In the genomic region with DNA sequence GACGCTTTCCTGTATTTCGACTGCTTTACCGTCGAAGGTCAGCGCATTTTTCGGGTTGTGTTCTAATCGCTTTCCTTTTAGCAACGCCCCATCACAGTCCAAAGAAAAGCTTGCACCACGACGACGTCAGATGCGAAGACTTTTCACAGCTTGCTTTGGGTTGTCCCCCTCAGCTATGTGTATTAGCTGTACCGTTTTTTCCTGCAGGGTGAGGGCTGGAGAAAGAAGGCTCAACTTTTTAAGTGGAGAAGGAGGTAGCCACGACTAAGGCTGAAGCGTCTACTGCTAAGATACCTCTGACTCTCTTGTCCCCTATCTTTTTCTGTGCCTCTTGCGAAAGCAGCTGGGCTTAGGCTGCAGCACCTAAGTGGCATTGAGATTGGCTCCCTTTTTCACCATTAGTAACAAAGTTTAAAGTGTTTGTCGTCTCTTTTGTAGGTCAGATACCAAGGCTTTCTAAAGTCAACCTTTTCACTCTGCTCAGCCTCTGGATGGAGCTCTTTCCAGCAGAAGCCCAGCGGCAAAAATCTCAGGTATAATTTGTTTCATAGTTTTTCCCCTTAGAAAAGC, we compare ENCODE assay signal across 9 cellular contexts. TPM values are rescaled to one million over a fixed set of nuclear protein-coding genes. Genes with fewer than 3 reads are reported as not detected.
DNase-seq lines count a peak whose midpoint lies in the region; ATAC-seq and TF ChIP-seq lines count a peak whose summit lies in the region.
"Had no signal": no experiment of that assay in that cellular context is flagged by ENCODE, and none has a peak within 500 bp of the region (broad histone marks: within the 10 kb centered on the region; RNA-seq: fewer than 3 reads in every experiment).

No MANE protein-coding gene starts in this region.

- no peaks in the 10 kb centered on the region for H3K79me2 ChIP-seq in neural progenitor cell (ENCODE audit: low read depth)

- peak overlapping the region; percentile 46 for H3K9ac ChIP-seq in neural progenitor cell

- H3K27me3 Mint-ChIP-seq in neural progenitor cell (ENCODE audit: insufficient read depth, low read depth) = peaks cover 3% of the 10 kb centered on the region

- H3F3A ChIP-seq in neural progenitor cell (ENCODE audit: low read depth) = peaks cover 12% of the 10 kb centered on the region

- H3K4me1 Mint-ChIP-seq in neural progenitor cell = peaks cover 18% of the 10 kb centered on the region

- peak overlapping the region; percentile 94 for H2AFZ ChIP-seq in neural progenitor cell (replicated peaks)

- H3K36me3 Mint-ChIP-seq in neural progenitor cell = no peaks in the 10 kb centered on the region

- no peaks in the 10 kb centered on the region for H3K9me3 Mint-ChIP-seq in neural progenitor cell

- no peaks in the 10 kb centered on the region for H3K36me3 ChIP-seq in neural progenitor cell

- H3K4me3 Mint-ChIP-seq in neural progenitor cell = peak overlapping the region; percentile 97

- H3K27ac Mint-ChIP-seq in neural progenitor cell = peak overlapping the region; percentile 98

- DNase-seq in activated T-cell treated with anti-CD3 and anti-CD28 coated beads for 4 hours (peak; percentile 5), fibroblast of peridontal ligament (ENCODE audit: extremely low read depth) (peak; percentile 57), neural progenitor cell (ENCODE audit: low spot score) (peak; percentile 4), COLO668 (lab: John Stamatoyannopoulos, UW; ENCODE audit: unreplicated experiment) (no peak), NCI-H1436 (lab: John Stamatoyannopoulos, UW) (no peak)
- no peak for DNase-seq in activated T-cell treated with anti-CD3 and anti-CD28 coated beads, Interleukin-2, amount 50 U/mL, for 48 hours

- no peak overlapping the region for H3K27ac ChIP-seq in neural progenitor cell

- H3K4me3 ChIP-seq in WI38 (ENCODE audit: low read depth, low read length) (peak overlapping the region; percentile 90), neural progenitor cell (peak overlapping the region; percentile 76)

- H3K9me3 ChIP-seq in neural progenitor cell (ENCODE audit: low read depth) = no peaks in the 10 kb centered on the region

- no peaks in the 10 kb centered on the region for H3K27me3 ChIP-seq in neural progenitor cell

- TF ChIP-seq CTCF in WI38 (IDR thresholded peaks at IDR 0.05; ENCODE audit: low read depth, low read length) (no peak), neural progenitor cell (IDR thresholded peaks at IDR 0.05) (no peak)

- peak; percentile 15 for ATAC-seq in HG03095 (IDR thresholded peaks at IDR 0.05; ENCODE audit: unreplicated experiment)

- H3K4me1 ChIP-seq in neural progenitor cell = peaks cover 10% of the 10 kb centered on the region

- H4K20me1 ChIP-seq in neural progenitor cell (ENCODE audit: low read depth) = no peaks in the 10 kb centered on the region

- peak overlapping the region; percentile 93 for H3K4me2 ChIP-seq in neural progenitor cell

RNA-seq across cellular contexts. Expression of a gene that starts 0.8 kb away (rescaled TPM):
- 1.7 and 2.9 TPM in 2 replicates for total RNA-seq in neural progenitor cell (ENCODE audit: low replicate concordance)

RNA-seq across cellular contexts. Expression of a gene that starts 28.4 kb away (rescaled TPM):
- total RNA-seq in neural progenitor cell (ENCODE audit: low replicate concordance) = not detected in 2 replicates
- total RNA-seq: pulmonary artery endothelial cell had no signal

Comparison
In these comparisons a context has a peak if more than half of its experiments do, and no peak if none do; other contexts are left out.
1. DNase-seq: peak in activated T-cell treated with anti-CD3 and anti-CD28 coated beads for 4 hours (single experiment), fibroblast of peridontal ligament (single experiment) and neural progenitor cell (single experiment); none in activated T-cell treated with anti-CD3 and anti-CD28 coated beads, Interleukin-2, amount 50 U/mL, for 48 hours (0 of 2), COLO668 (single experiment) and NCI-H1436 (single experiment).